16 cellular contexts compared by ENCODE assay signal in the genomic region with DNA sequence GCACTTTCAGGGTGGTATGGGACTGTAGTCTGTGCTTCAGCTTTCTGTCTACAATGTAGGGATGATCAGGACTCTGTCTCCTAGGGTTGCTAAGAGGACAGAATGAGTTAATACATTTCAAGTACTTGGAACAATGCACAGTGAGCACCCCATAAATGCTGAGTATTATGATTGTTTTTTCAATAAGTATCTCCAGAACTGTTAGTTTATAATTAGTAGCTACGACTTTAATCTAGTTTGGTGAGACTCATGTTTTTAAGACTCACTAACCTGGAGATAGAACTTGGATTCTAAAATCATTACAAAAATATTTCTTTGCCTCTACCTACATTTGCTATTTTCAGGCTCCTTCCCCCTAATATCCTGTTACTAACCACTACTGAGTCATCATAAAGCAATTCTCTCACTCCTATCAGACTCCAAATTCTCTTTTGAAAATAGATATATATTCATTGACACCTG.
DNase-seq lines count a peak whose midpoint lies in the region; ATAC-seq and TF ChIP-seq lines count a peak whose summit lies in the region.
"Had no signal": no experiment of that assay in that cellular context is flagged by ENCODE, and none has a peak within 500 bp of the region (broad histone marks: within the 10 kb centered on the region; RNA-seq: fewer than 3 reads in every experiment).

No MANE protein-coding gene starts in this region.

- H3K4me1 ChIP-seq in heart right ventricle, result peaks cover 0 to 66% (median 41%) of the 10 kb centered on the region in 9 donors
- peaks cover 3% of the 10 kb centered on the region for H3K4me1 ChIP-seq in right cardiac atrium (ENCODE audit: control insufficient read depth, insufficient read depth, low read length)
- H3K4me1 ChIP-seq in ascending aorta, result peaks cover 6 to 74% of the 10 kb centered on the region in 2 donors

- no peaks in the 10 kb centered on the region for H3K9me3 ChIP-seq in heart right ventricle
- no peaks in the 10 kb centered on the region for H3K9me3 ChIP-seq in right cardiac atrium (ENCODE audit: control insufficient read depth, low read length)
- no peaks in the 10 kb centered on the region for H3K9me3 ChIP-seq in ascending aorta
- H3K9me3 ChIP-seq: upper lobe of right lung had no signal

- H3K36me3 ChIP-seq in heart right ventricle (peaks cover 0 to 2% (median 0%) of the 10 kb centered on the region in 9 donors), ascending aorta (no peaks in the 10 kb centered on the region)
- H3K36me3 ChIP-seq: upper lobe of right lung had no signal

- H3K27me3 Mint-ChIP-seq in stimulated activated memory B cell treated with anti-CD40 and anti-IgM and Interleukin-4, amounts not matched to agents 10 μg/mL and 1 μg/mL and 100 μg/mL, for 72 hours, result no peaks in the 10 kb centered on the region
- H3K27me3 Mint-ChIP-seq: progenitor cell of endocrine pancreas had no signal

- H3K36me3 Mint-ChIP-seq in stimulated activated memory B cell treated with anti-CD40 and anti-IgM and Interleukin-4, amounts not matched to agents 10 μg/mL and 1 μg/mL and 100 μg/mL, for 72 hours, result no peaks in the 10 kb centered on the region
- H3K36me3 Mint-ChIP-seq: activated naive CD4-positive, alpha-beta T cell treated with anti-CD3 and anti-CD28 coated beads, Interleukin-2, amount 10 ng/mL, durations not matched to agents 7 days and 5 days had no signal

- no peak overlapping the region for H3K4me3 Mint-ChIP-seq in stimulated activated memory B cell treated with anti-CD40 and anti-IgM and Interleukin-4, amounts not matched to agents 10 μg/mL and 1 μg/mL and 100 μg/mL, for 72 hours
- H3K4me3 Mint-ChIP-seq: activated naive CD4-positive, alpha-beta T cell treated with anti-CD3 and anti-CD28 coated beads, Interleukin-2, amount 10 ng/mL, durations not matched to agents 7 days and 5 days had no signal

- 79 to 86% methylated on average over 1 of the region's 1 CpG for WGBS in heart right ventricle, 2 donors
- WGBS in right cardiac atrium, result 83% methylated on average over 1 of the region's 1 CpG

- TF ChIP-seq CTCF in heart right ventricle (IDR thresholded peaks at IDR 0.05), result no peak
- TF ChIP-seq CTCF in ascending aorta (IDR thresholded peaks at IDR 0.05), result no peak

- no peak overlapping the region for H3K27ac Mint-ChIP-seq in stimulated activated memory B cell treated with anti-CD40 and anti-IgM and Interleukin-4, amounts not matched to agents 10 μg/mL and 1 μg/mL and 100 μg/mL, for 72 hours
- H3K27ac Mint-ChIP-seq: activated naive CD4-positive, alpha-beta T cell treated with anti-CD3 and anti-CD28 coated beads, Interleukin-2, amount 10 ng/mL, durations not matched to agents 7 days and 5 days; progenitor cell of endocrine pancreas had no signal

- ATAC-seq in heart right ventricle, result peak in 2 of 8 donors; percentile 3 to 16
- no peak for ATAC-seq in right cardiac atrium
- ATAC-seq in stimulated activated memory B cell treated with anti-CD40 and anti-IgM and Interleukin-4, amounts not matched to agents 10 μg/mL and 1 μg/mL and 100 μg/mL, for 72 hours, result no peak
- ATAC-seq: left colon, upper lobe of right lung had no signal

- peaks cover 28% of the 10 kb centered on the region for H3K4me1 Mint-ChIP-seq in stimulated activated memory B cell treated with anti-CD40 and anti-IgM and Interleukin-4, amounts not matched to agents 10 μg/mL and 1 μg/mL and 100 μg/mL, for 72 hours
- H3K4me1 Mint-ChIP-seq: activated naive CD4-positive, alpha-beta T cell treated with anti-CD3 and anti-CD28 coated beads, Interleukin-2, amount 10 ng/mL, durations not matched to agents 7 days and 5 days had no signal

- H3K27me3 ChIP-seq in heart right ventricle, result no peaks in the 10 kb centered on the region
- H3K27me3 ChIP-seq in right cardiac atrium (ENCODE audit: control insufficient read depth, insufficient read depth), result no peaks in the 10 kb centered on the region
- no peaks in the 10 kb centered on the region for H3K27me3 ChIP-seq in ascending aorta
- H3K27me3 ChIP-seq: hepatocyte, upper lobe of right lung had no signal

- H3K27ac ChIP-seq in heart right ventricle (peak overlapping the region in 6 of 10 donors; percentile 6 to 86 (median 48)), right cardiac atrium (ENCODE audit: low read length) (no peak overlapping the region), ascending aorta (peak overlapping the region; percentile 58 to 76), caudate nucleus (ENCODE audit: low read depth, low read length) (no peak overlapping the region)
- H3K27ac ChIP-seq: hepatocyte, upper lobe of right lung had no signal

- DNase-seq in heart right ventricle (no peak), right cardiac atrium (no peak), ascending aorta (ENCODE audit: low spot score in 2 of 2) (no peak), kidney glomerular epithelial cell (lab: John Stamatoyannopoulos, UW) (peak; percentile 45), UCSD-AML1 (lab: John Stamatoyannopoulos, UW; ENCODE audit: unreplicated experiment) (no peak), caudate nucleus (lab: John Stamatoyannopoulos, UW) (no peak)
- no peak for DNase-seq in stimulated activated CD4-positive, alpha-beta T cell treated with anti-CD3 and anti-CD28 coated beads, Interleukin-2, amount 100 ng/mL, for 24 hours
- DNase-seq: activated CD4-positive, CD25-positive, alpha-beta regulatory T cell; activated naive CD4-positive, alpha-beta T cell treated with anti-CD3 and anti-CD28 coated beads, Interleukin-2, amount 10 ng/mL, durations not matched to agents 7 days and 5 days; cerebellar nuclear complex; left colon; stimulated activated CD8-positive, alpha-beta memory T cell treated with anti-CD3 and anti-CD28 coated beads, Interleukin-4, amount 100 ng/mL, for 48 hours; upper lobe of right lung had no signal

- H3K9me3 Mint-ChIP-seq in stimulated activated memory B cell treated with anti-CD40 and anti-IgM and Interleukin-4, amounts not matched to agents 10 μg/mL and 1 μg/mL and 100 μg/mL, for 72 hours, result no peaks in the 10 kb centered on the region
- H3K9me3 Mint-ChIP-seq: activated naive CD4-positive, alpha-beta T cell treated with anti-CD3 and anti-CD28 coated beads, Interleukin-2, amount 10 ng/mL, durations not matched to agents 7 days and 5 days had no signal

- H3K4me3 ChIP-seq in heart right ventricle (no peak overlapping the region), right cardiac atrium (ENCODE audit: low read length) (no peak overlapping the region), ascending aorta (no peak overlapping the region)
- H3K4me3 ChIP-seq: hepatocyte, upper lobe of right lung had no signal

- intact Hi-C loops in heart right ventricle (cut with DNase I) (loop anchor here in 6 of 10 donors (2.0 to 10.0 kb wide), 5 partner anchors 21 to 289 kb away; a partner anchor contains a TSS), right cardiac atrium (cut with DNase I) (loop anchor here in 1 of 4 donors (5.0 kb wide), 1 partner anchor 97 kb away; a partner anchor contains a TSS), ascending aorta (cut with DNase I) (loop anchor here (1.0 to 5.0 kb wide), 2 partner anchors 134 to 227 kb away; a partner anchor contains a TSS)

Comparison
In these comparisons a context has a peak if more than half of its experiments do, and no peak if none do; other contexts are left out.
1. H3K27ac ChIP-seq: peak in heart right ventricle (6 of 10) and ascending aorta (2 of 2); none in right cardiac atrium (single experiment) and caudate nucleus (single experiment).